30 cellular contexts compared by ENCODE assay signal in the genomic region with DNA sequence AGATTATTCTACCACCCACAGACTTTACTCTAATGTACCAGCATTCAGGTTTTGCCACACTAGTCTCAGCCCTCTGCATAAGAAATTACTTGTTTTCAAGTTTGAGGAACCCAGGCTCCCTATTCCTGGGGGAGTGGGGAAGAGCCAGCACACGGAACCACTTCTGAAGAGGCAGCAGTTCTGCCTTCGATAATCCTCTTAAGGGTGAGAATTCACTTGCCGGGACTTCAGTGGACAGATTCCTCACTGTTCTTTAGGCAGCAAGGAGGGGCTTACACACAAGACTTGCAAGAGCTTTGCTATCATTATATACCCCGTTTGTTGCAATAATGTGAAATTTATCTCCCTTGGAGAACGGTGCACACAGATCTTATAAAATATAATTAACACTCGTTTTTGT.
"Had no signal": no experiment of that assay in that cellular context is flagged by ENCODE, and none has a peak within 500 bp of the region (broad histone marks: within the 10 kb centered on the region; RNA-seq: fewer than 3 reads in every experiment).

No MANE protein-coding gene starts in this region.

- DNase-seq: naive thymus-derived CD8-positive, alpha-beta T cell; nephron progenitor cell; occipital lobe; ovary; posterior cingulate gyrus; psoas muscle; right cardiac atrium; right lobe of liver; sigmoid colon; small intestine; stimulated activated CD4-positive, alpha-beta T cell treated with anti-CD3 and anti-CD28 coated beads, Interleukin-15, amount 100 ng/mL, for 24 hours; stimulated activated CD4-positive, alpha-beta T cell treated with anti-CD3 and anti-CD28 coated beads, Interleukin-2, amount 100 ng/mL, for 24 hours; stimulated activated CD4-positive, alpha-beta T cell treated with anti-CD3 and anti-CD28 coated beads, Interleukin-2, amount 100 ng/mL, for 48 hours; stimulated activated CD4-positive, alpha-beta T cell treated with anti-CD3 and anti-CD28 coated beads, Interleukin-4, amount 100 ng/mL, for 24 hours; stimulated activated naive B cell treated with anti-CD40 and anti-IgM and Interleukin-4, amounts not matched to agents 10 μg/mL and 1 μg/mL and 100 μg/mL, for 72 hours; stimulated activated naive CD4-positive, alpha-beta T cell treated with Interleukin-2 at 50 U/mL for 16 hours; stomach; testis; tibial artery; transverse colon; upper lobe of left lung had no signal

- H3K4me1 ChIP-seq: parathyroid adenoma, psoas muscle, right lobe of liver, sigmoid colon, stomach, suprapubic skin, testis, tibial artery, upper lobe of left lung, vagina had no signal

- H3K4me1 Mint-ChIP-seq: neural crest cell; stimulated activated naive B cell treated with anti-CD40 and anti-IgM and Interleukin-4, amounts not matched to agents 10 μg/mL and 1 μg/mL and 100 μg/mL, for 72 hours had no signal

- H3K27ac ChIP-seq: ovary, parathyroid adenoma, psoas muscle, right lobe of liver, sigmoid colon, stomach, suprapubic skin, testis, tibial artery, transverse colon, upper lobe of left lung, vagina had no signal

- H3K27me3 Mint-ChIP-seq: naive thymus-derived CD8-positive, alpha-beta T cell; natural killer cell treated with Interleukin-12 subunit alpha and Interleukin-12 subunit beta and Interleukin-15 and Interleukin-18, amount 100 ng/mL, for 72 hours; progenitor cell of endocrine pancreas; stimulated activated naive B cell treated with anti-CD40 and anti-IgM and Interleukin-4, amounts not matched to agents 10 μg/mL and 1 μg/mL and 100 μg/mL, for 72 hours; stimulated activated naive CD8-positive, alpha-beta T cell treated with anti-CD3 and anti-CD28 coated beads, Interleukin-15, Interleukin-2, amounts not matched to agents 100 ng/mL and 50 ng/mL, for 24 hours had no signal

- H3K36me3 ChIP-seq: ovary, right lobe of liver, vagina had no signal

- H3K9me3 ChIP-seq: ovary, psoas muscle, right lobe of liver, sigmoid colon, stomach, suprapubic skin, testis, tibial artery, transverse colon, upper lobe of left lung, vagina had no signal

- H3K79me2 ChIP-seq: parathyroid adenoma had no signal

- H3K9ac ChIP-seq: parathyroid adenoma had no signal

- ATAC-seq: naive thymus-derived CD8-positive, alpha-beta T cell; natural killer cell treated with Interleukin-12 subunit alpha and Interleukin-12 subunit beta and Interleukin-15 and Interleukin-18, amount 100 ng/mL, for 72 hours; psoas muscle; right cardiac atrium; right lobe of liver; stimulated activated effector memory CD8-positive, alpha-beta T cell treated with anti-CD3 and anti-CD28 coated beads, Interleukin-12 subunit alpha, Interleukin-12 subunit beta, amount 100 ng/mL, for 72 hours; stimulated activated naive B cell treated with anti-CD40 and anti-IgM and Interleukin-4, amounts not matched to agents 10 μg/mL and 1 μg/mL and 100 μg/mL, for 72 hours had no signal

- H3K4me3 ChIP-seq: ovary, psoas muscle, right lobe of liver, sigmoid colon, stomach, suprapubic skin, testis, tibial artery, transverse colon, upper lobe of left lung, vagina had no signal

- H3K9me3 Mint-ChIP-seq: naive thymus-derived CD8-positive, alpha-beta T cell; natural killer cell treated with Interleukin-12 subunit alpha and Interleukin-12 subunit beta and Interleukin-15 and Interleukin-18, amount 100 ng/mL, for 72 hours; neural crest cell; stimulated activated effector memory CD8-positive, alpha-beta T cell treated with anti-CD3 and anti-CD28 coated beads, Interleukin-12 subunit alpha, Interleukin-12 subunit beta, amount 100 ng/mL, for 72 hours; stimulated activated naive B cell treated with anti-CD40 and anti-IgM and Interleukin-4, amounts not matched to agents 10 μg/mL and 1 μg/mL and 100 μg/mL, for 72 hours; stimulated activated naive CD8-positive, alpha-beta T cell treated with anti-CD3 and anti-CD28 coated beads, Interleukin-15, Interleukin-2, amounts not matched to agents 100 ng/mL and 50 ng/mL, for 24 hours had no signal

- H2AFZ ChIP-seq: parathyroid adenoma had no signal

- H3K27ac Mint-ChIP-seq: natural killer cell treated with Interleukin-12 subunit alpha and Interleukin-12 subunit beta and Interleukin-15 and Interleukin-18, amount 100 ng/mL, for 72 hours; progenitor cell of endocrine pancreas; stimulated activated effector memory CD8-positive, alpha-beta T cell treated with anti-CD3 and anti-CD28 coated beads, Interleukin-12 subunit alpha, Interleukin-12 subunit beta, amount 100 ng/mL, for 72 hours; stimulated activated naive B cell treated with anti-CD40 and anti-IgM and Interleukin-4, amounts not matched to agents 10 μg/mL and 1 μg/mL and 100 μg/mL, for 72 hours; stimulated activated naive CD8-positive, alpha-beta T cell treated with anti-CD3 and anti-CD28 coated beads, Interleukin-15, Interleukin-2, amounts not matched to agents 100 ng/mL and 50 ng/mL, for 24 hours had no signal

- FAIRE-seq: small intestine, urothelium cell line had no signal

- H3K27me3 ChIP-seq: ovary, right lobe of liver, sigmoid colon, stomach, suprapubic skin, testis, tibial artery, transverse colon, upper lobe of left lung, vagina had no signal

- H3K4me3 Mint-ChIP-seq: naive thymus-derived CD8-positive, alpha-beta T cell; natural killer cell treated with Interleukin-12 subunit alpha and Interleukin-12 subunit beta and Interleukin-15 and Interleukin-18, amount 100 ng/mL, for 72 hours; nephron progenitor cell; neural crest cell; stimulated activated effector memory CD8-positive, alpha-beta T cell treated with anti-CD3 and anti-CD28 coated beads, Interleukin-12 subunit alpha, Interleukin-12 subunit beta, amount 100 ng/mL, for 72 hours; stimulated activated naive B cell treated with anti-CD40 and anti-IgM and Interleukin-4, amounts not matched to agents 10 μg/mL and 1 μg/mL and 100 μg/mL, for 72 hours; stimulated activated naive CD8-positive, alpha-beta T cell treated with anti-CD3 and anti-CD28 coated beads, Interleukin-15, Interleukin-2, amounts not matched to agents 100 ng/mL and 50 ng/mL, for 24 hours had no signal
